32 cellular contexts compared by ENCODE assay signal in the genomic region with DNA sequence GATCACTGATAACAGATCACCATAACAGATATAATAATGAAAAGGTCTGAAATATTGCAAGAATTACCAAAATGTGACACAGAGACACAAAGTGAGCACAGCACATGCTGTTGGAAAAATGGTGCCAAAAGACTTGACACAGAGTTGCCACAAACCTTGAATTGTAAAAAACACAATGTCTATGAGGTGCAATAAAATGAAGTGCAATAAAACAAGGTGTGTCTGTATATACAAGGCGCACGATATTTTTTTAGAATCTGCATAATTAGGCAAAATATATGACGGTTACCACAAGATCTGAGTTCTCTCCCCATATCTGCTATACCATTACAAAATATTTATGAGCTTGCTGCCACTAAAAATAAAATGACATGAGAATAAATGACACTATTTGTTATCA.
"Had no signal": no experiment of that assay in that cellular context is flagged by ENCODE, and none has a peak within 500 bp of the region (broad histone marks: within the 10 kb centered on the region; RNA-seq: fewer than 3 reads in every experiment).

No MANE protein-coding gene starts in this region.

- DNase-seq: activated effector memory CD4-positive, alpha-beta T cell treated with anti-CD3 and anti-CD28 coated beads, Interleukin-2, amount 50 U/mL, for 16 hours; activated effector memory CD4-positive, alpha-beta T cell treated with Interleukin-2 at 50 U/mL for 16 hours; activated gamma-delta T cell; activated gamma-delta T cell treated with Interleukin-2 at 50 U/mL for 16 hours; activated naive CD4-positive, alpha-beta T cell; activated naive CD4-positive, alpha-beta T cell treated with anti-CD3 and anti-CD28 coated beads for 36 hours; activated naive CD4-positive, alpha-beta T cell treated with anti-CD3 and anti-CD28 coated beads, Interleukin-2, amount 10 ng/mL, durations not matched to agents 7 days and 5 days; activated naive CD4-positive, alpha-beta T cell treated with anti-CD3 and anti-CD28 coated beads, Interleukin-2, amount 50 U/mL, for 16 hours; activated naive CD4-positive, alpha-beta T cell treated with Interleukin-2 at 50 U/mL for 16 hours; activated naive CD8-positive, alpha-beta T cell treated with anti-CD3 and anti-CD28 coated beads for 36 hours; activated naive CD8-positive, alpha-beta T cell treated with anti-CD3 and anti-CD28 coated beads, Interleukin-2, amount 10 ng/mL, durations not matched to agents 7 days and 5 days; activated naive CD8-positive, alpha-beta T cell treated with anti-CD3 and anti-CD28 coated beads, Interleukin-2, amount 50 U/mL, for 24 hours; activated T-cell treated with anti-CD3 and anti-CD28 coated beads, Interleukin-2, amount 50 U/mL, for 1 hour; activated T-cell treated with anti-CD3 and anti-CD28 coated beads, Interleukin-2, amount 50 U/mL, for 24 hours; activated T-cell treated with anti-CD3 and anti-CD28 coated beads, Interleukin-2, amount 50 U/mL, for 4 hours; activated T-cell treated with anti-CD3 and anti-CD28 coated beads, Interleukin-2, amount 50 U/mL, for 48 hours; activated T-cell treated with anti-CD3 and anti-CD28 coated beads, Interleukin-2, amount 50 U/mL, for 72 hours; adrenal gland; amniotic stem cell; anterior cingulate cortex; aorta; body of pancreas; brain microvascular endothelial cell; caudate nucleus; central memory CD4-positive, alpha-beta T cell; cerebellar nuclear complex had no signal

- ATAC-seq: activated T-cell treated with anti-CD3 and anti-CD28 coated beads, Interleukin-2, amount 50 U/mL, for 4 hours; activated T-cell treated with anti-CD3 and anti-CD28 coated beads, Interleukin-2, amount 50 U/mL, for 72 hours; activated T-helper 17 cell treated with anti-CD3 and anti-CD28 coated beads, Interleukin-2, amount 50 U/mL, for 72 hours; body of pancreas had no signal

- H3K27ac ChIP-seq: adrenal gland, ascending aorta, body of pancreas, brain microvascular endothelial cell, breast epithelium, cardiac muscle cell had no signal

- H3K27me3 ChIP-seq: adrenal gland, ascending aorta, body of pancreas, brain microvascular endothelial cell, breast epithelium, cardiac muscle cell had no signal

- H3K4me1 ChIP-seq: ascending aorta, body of pancreas, breast epithelium had no signal

- H3K36me3 ChIP-seq: adrenal gland, ascending aorta, brain microvascular endothelial cell, breast epithelium, cardiac muscle cell had no signal

- H3K4me3 ChIP-seq: adrenal gland, ascending aorta, body of pancreas, breast epithelium, cardiac muscle cell had no signal

- H3K9me3 ChIP-seq: adrenal gland, body of pancreas had no signal

- FAIRE-seq: astrocyte, bronchial epithelial cell had no signal
